8 cellular contexts compared by ENCODE assay signal in genomic region chr13:44815507-44816074, GRCh38.
DNase-seq lines count a peak whose midpoint lies in the region; TF ChIP-seq lines count a peak whose summit lies in the region.

No MANE protein-coding gene starts in this region.

- DNase-seq in Caki2 (ENCODE audit: low read depth) = peak; percentile 72
- peak; percentile 64 for DNase-seq in HuH-7 (ENCODE audit: low spot score)
- peak; percentile 96 for DNase-seq in brain microvascular endothelial cell
- peak in 35 of 56 donors; percentile 3 to 75 (median 32) for DNase-seq in nucleus accumbens (lab: John Stamatoyannopoulos, UW)
- DNase-seq in occipital lobe (lab: John Stamatoyannopoulos, UW) = no peak
- DNase-seq in NCI-H2227 treated with DMSO at 0.1 percent for 48 hours (lab: John Stamatoyannopoulos, UW) = no peak
- no peak for DNase-seq in NCI-H2107 (lab: John Stamatoyannopoulos, UW)
- no peak for DNase-seq in NAMALWA (ENCODE audit: low spot score)

- no peaks in the 10 kb centered on the region for H3K36me3 ChIP-seq in brain microvascular endothelial cell (replicated peaks)

- no peak overlapping the region for H3K4me3 ChIP-seq in brain microvascular endothelial cell (ENCODE audit: low read depth, low read length)

- TF ChIP-seq CTCF in brain microvascular endothelial cell (IDR thresholded peaks at IDR 0.05; ENCODE audit: low read depth, low read length, missing control alignments) = no peak

- in situ Hi-C loops in Caki2 (cut with HindIII; ENCODE audit: low pct_unique_long_range_greater_than_20kb, low sequenced_read_pairs) = no loop called here
- in situ Hi-C loops in brain microvascular endothelial cell (cut with HindIII; ENCODE audit: low pct_ligation_motif_present, low sequenced_read_pairs) = no loop called here

- no peaks in the 10 kb centered on the region for H3K27me3 ChIP-seq in brain microvascular endothelial cell (replicated peaks)

- peak overlapping the region; percentile 50 for H3K27ac ChIP-seq in brain microvascular endothelial cell

Comparison
In these comparisons a context has a peak if more than half of its experiments do, and no peak if none do; other contexts are left out.
1. DNase-seq: peak in Caki2 (single experiment), HuH-7 (single experiment), brain microvascular endothelial cell (single experiment) and nucleus accumbens (35 of 56); none in occipital lobe (single experiment), NCI-H2227 treated with DMSO at 0.1 percent for 48 hours (single experiment), NCI-H2107 (single experiment) and NAMALWA (single experiment).